ENCODE assay signal across 8 cellular contexts in genomic region chr2:28665041-28665704, GRCh38.
DNase-seq lines count a peak whose midpoint lies in the region; ATAC-seq lines count a peak whose summit lies in the region.

No MANE protein-coding gene starts in this region.

- H3K27ac ChIP-seq in SJCRH30: peak overlapping the region; percentile 74

- intact Hi-C loops in posterior vena cava (cut with DNase I): loop anchor here in 1 of 2 donors (10.0 kb wide), 1 partner anchor 70 kb away; no protein-coding TSS in a partner anchor

- no peaks in the 10 kb centered on the region for H3K27me3 ChIP-seq in SJCRH30

- no peaks in the 10 kb centered on the region; the same call in 1 of the 2 replicates for H3K9me3 ChIP-seq in SJCRH30 (replicated peaks)

- DNase-seq in COLO668 (lab: John Stamatoyannopoulos, UW; ENCODE audit: unreplicated experiment) (peak; percentile 14), SJCRH30 (peak; percentile 93), fibroblast of the conjunctiva (ENCODE audit: low read depth) (peak; percentile 94), posterior vena cava (ENCODE audit: low spot score) (peak; percentile 92), NCI-H2196 treated with DMSO at 0.1 percent for 48 hours (lab: John Stamatoyannopoulos, UW; ENCODE audit: unreplicated experiment) (no peak), NOMO-1 treated with DMSO at 0.1 percent for 48 hours (lab: John Stamatoyannopoulos, UW; ENCODE audit: unreplicated experiment) (no peak)

- peaks cover 40% of the 10 kb centered on the region for H3K4me1 ChIP-seq in SJCRH30

- H3K4me3 ChIP-seq in SJCRH30: peak overlapping the region; percentile 17

- H3K36me3 ChIP-seq in SJCRH30: no peaks in the 10 kb centered on the region

- ATAC-seq in GM18858 (IDR thresholded peaks at IDR 0.05; ENCODE audit: unreplicated experiment) (no peak), GM18870 (IDR thresholded peaks at IDR 0.05; ENCODE audit: unreplicated experiment) (no peak)

Comparison
In these comparisons a context has a peak if more than half of its experiments do, and no peak if none do; other contexts are left out.
1. DNase-seq: peak in COLO668 (single experiment), SJCRH30 (2 of 2), fibroblast of the conjunctiva (single experiment) and posterior vena cava (single experiment); none in NCI-H2196 treated with DMSO at 0.1 percent for 48 hours (single experiment) and NOMO-1 treated with DMSO at 0.1 percent for 48 hours (single experiment).